In the genomic region with DNA sequence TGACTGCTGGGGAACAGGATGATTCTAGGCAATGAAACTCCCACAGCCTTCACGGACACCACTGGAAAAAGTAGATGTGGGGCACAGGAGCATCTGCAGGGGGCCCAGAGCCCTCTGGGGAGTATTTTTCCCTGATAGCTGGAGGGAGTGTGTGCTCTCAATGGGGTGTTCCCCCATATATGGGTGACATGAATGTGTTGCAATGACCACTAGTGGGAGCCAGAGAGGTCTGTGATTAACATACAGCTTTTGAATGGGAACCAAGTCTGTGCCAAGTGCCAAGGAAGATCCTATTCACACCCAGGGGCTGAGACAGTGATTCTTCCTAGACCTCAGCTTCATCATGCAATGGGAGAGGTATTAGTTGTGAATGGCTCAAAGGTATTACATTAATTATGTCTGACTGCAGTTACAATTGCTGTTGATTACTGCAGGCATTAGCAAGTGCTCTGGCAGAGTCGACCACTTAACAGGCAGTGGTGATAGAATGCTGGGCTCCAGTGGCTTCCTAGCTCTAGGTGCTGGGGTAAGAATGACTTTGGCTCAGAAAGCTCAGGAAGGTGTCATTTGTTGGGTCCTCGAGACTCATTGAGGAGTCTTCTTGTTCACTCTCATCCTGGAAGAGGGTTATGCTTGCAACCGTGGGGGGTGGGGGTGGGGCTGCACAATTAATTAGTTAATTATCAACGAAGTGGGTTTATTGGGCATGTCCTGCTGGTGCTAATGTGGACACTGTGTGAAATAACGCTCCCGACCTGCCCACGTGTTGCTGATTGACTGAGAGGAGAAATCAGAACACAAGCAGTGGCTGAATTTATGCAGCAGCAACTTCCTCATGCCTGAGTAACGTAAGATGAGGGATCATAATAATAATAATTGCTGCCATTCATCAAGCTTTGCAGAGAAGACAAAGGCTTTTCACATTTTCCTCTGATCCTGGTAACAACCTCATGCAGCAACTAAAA, we compare ENCODE assay signal across 8 cellular contexts.
DNase-seq lines count a peak whose midpoint lies in the region; ATAC-seq and TF ChIP-seq lines count a peak whose summit lies in the region.

No MANE protein-coding gene starts in this region.

- no peak overlapping the region for H3K4me2 ChIP-seq in neural progenitor cell

- peaks cover 41% of the 10 kb centered on the region for H3K27me3 Mint-ChIP-seq in activated T-cell treated with anti-CD3 and anti-CD28 coated beads, Interleukin-2, amount 50 U/mL, for 24 hours
- peaks cover 10% of the 10 kb centered on the region for H3K27me3 Mint-ChIP-seq in neural progenitor cell (ENCODE audit: insufficient read depth, low read depth)

- H3K4me3 ChIP-seq in neural progenitor cell = no peak overlapping the region

- no peaks in the 10 kb centered on the region for H3K36me3 ChIP-seq in neural progenitor cell

- DNase-seq in activated T-cell treated with anti-CD3 and anti-CD28 coated beads for 24 hours (ENCODE audit: low read depth) (peak; percentile 18), NCI-H446 (lab: John Stamatoyannopoulos, UW) (peak; percentile 57 to 73), fibroblast of the conjunctiva (ENCODE audit: low read depth) (peak; percentile 57), neural progenitor cell (ENCODE audit: low spot score) (peak; percentile 92)
- DNase-seq in activated T-cell treated with anti-CD3 and anti-CD28 coated beads, Interleukin-2, amount 50 U/mL, for 24 hours = no peak
- peak; percentile 43 for DNase-seq in activated CD8-positive, alpha-beta memory T cell treated with anti-CD3 and anti-CD28 coated beads, Interleukin-2, amount 50 U/mL, for 4 hours

- peaks cover 11% of the 10 kb centered on the region for H3K4me1 Mint-ChIP-seq in activated T-cell treated with anti-CD3 and anti-CD28 coated beads, Interleukin-2, amount 50 U/mL, for 24 hours (ENCODE audit: low read depth)
- peaks cover 34% of the 10 kb centered on the region for H3K4me1 Mint-ChIP-seq in neural progenitor cell

- H3K27ac ChIP-seq in neural progenitor cell = no peak overlapping the region

- no peaks in the 10 kb centered on the region for H4K20me1 ChIP-seq in neural progenitor cell (ENCODE audit: low read depth)

- no peaks in the 10 kb centered on the region for H3K36me3 Mint-ChIP-seq in activated T-cell treated with anti-CD3 and anti-CD28 coated beads, Interleukin-2, amount 50 U/mL, for 24 hours (ENCODE audit: low read depth)
- no peaks in the 10 kb centered on the region for H3K36me3 Mint-ChIP-seq in neural progenitor cell

- ATAC-seq in HG02981 (IDR thresholded peaks at IDR 0.05; ENCODE audit: unreplicated experiment) (peak; percentile 65), HG03521 (IDR thresholded peaks at IDR 0.05; ENCODE audit: unreplicated experiment) (no peak)

- H3K27ac Mint-ChIP-seq in activated T-cell treated with anti-CD3 and anti-CD28 coated beads, Interleukin-2, amount 50 U/mL, for 24 hours = no peak overlapping the region
- H3K27ac Mint-ChIP-seq in neural progenitor cell = no peak overlapping the region

- no peaks in the 10 kb centered on the region for H3K9me3 ChIP-seq in neural progenitor cell (ENCODE audit: low read depth)

- H2AFZ ChIP-seq in neural progenitor cell (replicated peaks) = no peak overlapping the region

- no peaks in the 10 kb centered on the region for H3K4me1 ChIP-seq in neural progenitor cell

- H3K27me3 ChIP-seq in neural progenitor cell = no peaks in the 10 kb centered on the region

- no peaks in the 10 kb centered on the region for H3K79me2 ChIP-seq in neural progenitor cell (ENCODE audit: low read depth)

- H3K4me3 Mint-ChIP-seq in activated T-cell treated with anti-CD3 and anti-CD28 coated beads, Interleukin-2, amount 50 U/mL, for 24 hours = no peak overlapping the region
- no peak overlapping the region for H3K4me3 Mint-ChIP-seq in neural progenitor cell

- H3K9me3 Mint-ChIP-seq in activated T-cell treated with anti-CD3 and anti-CD28 coated beads, Interleukin-2, amount 50 U/mL, for 24 hours = no peaks in the 10 kb centered on the region
- no peaks in the 10 kb centered on the region for H3K9me3 Mint-ChIP-seq in neural progenitor cell

- no peak overlapping the region for H3K9ac ChIP-seq in neural progenitor cell

- H3F3A ChIP-seq in neural progenitor cell (ENCODE audit: low read depth) = no peaks in the 10 kb centered on the region

- peak; percentile 89 for TF ChIP-seq CTCF in neural progenitor cell (IDR thresholded peaks at IDR 0.05)
